Comparison of ENCODE assay signal across 9 cellular contexts in the genomic region with DNA sequence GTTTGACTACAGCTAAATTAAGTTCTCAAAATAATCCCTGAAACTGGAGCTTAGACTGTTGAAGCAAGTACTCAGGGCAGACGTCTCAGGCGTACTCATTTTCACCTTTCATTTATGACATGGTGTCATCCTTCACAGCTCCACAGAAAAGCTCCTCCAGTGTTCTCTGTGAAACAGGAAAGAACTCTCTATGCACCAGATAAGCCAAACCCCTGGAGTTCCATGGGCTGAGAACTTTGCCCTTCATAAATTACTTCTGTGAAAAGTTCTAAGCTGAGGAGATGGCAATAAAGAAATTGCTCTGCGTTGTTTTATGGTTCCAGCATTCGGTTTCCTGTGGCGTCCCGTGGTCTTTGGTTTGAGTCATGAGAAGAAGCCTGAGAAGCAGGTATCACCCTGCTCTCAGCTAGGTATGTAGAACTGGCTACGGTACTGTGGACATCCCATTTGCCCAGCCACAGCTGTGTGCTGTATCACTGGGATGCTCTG. TPM values are rescaled to one million over a fixed set of nuclear protein-coding genes. Genes with fewer than 3 reads are reported as not detected.
A peak's percentile ranks its signal among the peaks of the same experiment; 100 is the strongest.
DNase-seq lines count a peak whose midpoint lies in the region; ATAC-seq and TF ChIP-seq lines count a peak whose summit lies in the region.
"Had no signal": no experiment of that assay in that cellular context is flagged by ENCODE, and none has a peak within 500 bp of the region (broad histone marks: within the 10 kb centered on the region; RNA-seq: fewer than 3 reads in every experiment).

No MANE protein-coding gene starts in this region.

- peaks cover 22% of the 10 kb centered on the region for H3K4me1 ChIP-seq in CD4-positive, CD25-positive, alpha-beta regulatory T cell (ENCODE audit: control insufficient read depth, insufficient read depth, low read length, poor library complexity, severe bottlenecking)
- H3K4me1 ChIP-seq in esophagus squamous epithelium, result peaks cover 0 to 22% (median 9%) of the 10 kb centered on the region in 3 donors
- peaks cover 15% of the 10 kb centered on the region for H3K4me1 ChIP-seq in upper lobe of right lung

- H3K27me3 ChIP-seq in CD4-positive, CD25-positive, alpha-beta regulatory T cell (ENCODE audit: control insufficient read depth, insufficient read depth, low read length), result no peaks in the 10 kb centered on the region
- no peaks in the 10 kb centered on the region for H3K27me3 ChIP-seq in esophagus squamous epithelium
- no peaks in the 10 kb centered on the region for H3K27me3 ChIP-seq in upper lobe of right lung

- H3K9me3 ChIP-seq in CD4-positive, CD25-positive, alpha-beta regulatory T cell (ENCODE audit: control insufficient read depth in 2 of 2, low read length in 2 of 2), result no peaks in the 10 kb centered on the region
- H3K9me3 ChIP-seq in esophagus squamous epithelium, result no peaks in the 10 kb centered on the region
- H3K9me3 ChIP-seq in upper lobe of right lung, result no peaks in the 10 kb centered on the region

- TF ChIP-seq CTCF in NB4 (IDR thresholded peaks at IDR 0.05; ENCODE audit: low read depth, low read length), result no peak
- TF ChIP-seq CTCF in esophagus squamous epithelium (IDR thresholded peaks at IDR 0.05), result no peak
- no peak for TF ChIP-seq CTCF in upper lobe of right lung (IDR thresholded peaks at IDR 0.05)

- TF ChIP-seq POLR2A in NB4 (IDR thresholded peaks at IDR 0.05; ENCODE audit: extremely low read depth, insufficient read length), result no peak
- TF ChIP-seq POLR2A in esophagus squamous epithelium (IDR thresholded peaks at IDR 0.05), result no peak

- H3K9me3 Mint-ChIP-seq in CD4-positive, CD25-positive, alpha-beta regulatory T cell, result peaks cover 0 to 1% (median 0%) of the 10 kb centered on the region in 7 donors

- peaks cover 12 to 35% (median 22%) of the 10 kb centered on the region in 4 donors for H3K4me1 Mint-ChIP-seq in CD4-positive, CD25-positive, alpha-beta regulatory T cell

- peak overlapping the region; percentile 34 to 89 (median 84) for H3K4me3 Mint-ChIP-seq in CD4-positive, CD25-positive, alpha-beta regulatory T cell

- intact Hi-C loops in esophagus squamous epithelium (cut with DNase I) (no loop called here), upper lobe of right lung (cut with DNase I) (no loop called here), Right ventricle myocardium inferior (cut with DNase I) (no loop called here)

- H3K36me3 Mint-ChIP-seq in CD4-positive, CD25-positive, alpha-beta regulatory T cell, result no peaks in the 10 kb centered on the region

- ATAC-seq in CD4-positive, CD25-positive, alpha-beta regulatory T cell (ENCODE audit: low read depth in 2 of 2), result peak; percentile 75 to 79
- ATAC-seq in GM21619 (IDR thresholded peaks at IDR 0.05; ENCODE audit: unreplicated experiment) (peak; percentile 49), upper lobe of right lung (no peak), Right ventricle myocardium inferior (no peak)

- 72 to 81% methylated on average over 7 of the region's 7 CpGs for WGBS in esophagus squamous epithelium, 2 donors

- H3K27me3 Mint-ChIP-seq in CD4-positive, CD25-positive, alpha-beta regulatory T cell, result peaks cover 25% of the 10 kb centered on the region

- no peaks in the 10 kb centered on the region for H3K36me3 ChIP-seq in CD4-positive, CD25-positive, alpha-beta regulatory T cell (ENCODE audit: control insufficient read depth, insufficient read depth, low read length)
- H3K36me3 ChIP-seq in esophagus squamous epithelium (no peaks in the 10 kb centered on the region), upper lobe of right lung (no peaks in the 10 kb centered on the region)

- no peak overlapping the region for H3K27ac ChIP-seq in CD4-positive, CD25-positive, alpha-beta regulatory T cell (ENCODE audit: insufficient read depth, low read length, poor library complexity, severe bottlenecking)
- H3K27ac ChIP-seq in esophagus squamous epithelium, result peak overlapping the region; percentile 3 to 62 (median 52)
- peak overlapping the region; percentile 61 for H3K27ac ChIP-seq in upper lobe of right lung

- peak overlapping the region; percentile 88 for H3K4me3 ChIP-seq in CD4-positive, CD25-positive, alpha-beta regulatory T cell (ENCODE audit: low read depth, low read length)
- H3K4me3 ChIP-seq in NB4 (ENCODE audit: low read depth, low read length), result peak overlapping the region; percentile 49
- peak overlapping the region in 1 of 4 donors; percentile 49 for H3K4me3 ChIP-seq in esophagus squamous epithelium
- peak overlapping the region; percentile 48 for H3K4me3 ChIP-seq in upper lobe of right lung

- peak in 2 of 3 donors; percentile 11 to 65 for DNase-seq in CD4-positive, CD25-positive, alpha-beta regulatory T cell
- DNase-seq in NB4 (ENCODE audit: low read depth) (peak; percentile 41), esophagus squamous epithelium (lab: John Stamatoyannopoulos, UW) (no peak), upper lobe of right lung (no peak), Right ventricle myocardium inferior (ENCODE audit: missing footprints) (no peak), NCI-H345 (lab: John Stamatoyannopoulos, UW) (no peak), kidney tubule cell (ENCODE audit: low spot score) (no peak)

- H3K27ac Mint-ChIP-seq in CD4-positive, CD25-positive, alpha-beta regulatory T cell, result peak overlapping the region; percentile 89 to 93 (median 92)

RNA-seq across cellular contexts. Expression of a gene that starts 20.2 kb away (rescaled TPM):
- 45.2 TPM for total RNA-seq in CD4-positive, CD25-positive, alpha-beta regulatory T cell
- 1 to 10 TPM; 1.2 to 3.8 (median 2.1) TPM for polyA plus RNA-seq in CD4-positive, CD25-positive, alpha-beta regulatory T cell
- total RNA-seq in esophagus squamous epithelium (10 to 100 TPM; 41.7 to 79.6 (median 57.5) TPM), upper lobe of right lung (60.2 TPM), Right ventricle myocardium inferior (34.2 TPM)
- polyA plus RNA-seq: neural cell had no signal

Comparison
In these comparisons a context has a peak if more than half of its experiments do, and no peak if none do; other contexts are left out.
1. ATAC-seq: peak in CD4-positive, CD25-positive, alpha-beta regulatory T cell (2 of 2) and GM21619 (single experiment); none in upper lobe of right lung (single experiment) and Right ventricle myocardium inferior (single experiment).
2. DNase-seq: peak in CD4-positive, CD25-positive, alpha-beta regulatory T cell (2 of 3) and NB4 (single experiment); none in esophagus squamous epithelium (single experiment), upper lobe of right lung (single experiment), Right ventricle myocardium inferior (single experiment), NCI-H345 (single experiment) and kidney tubule cell (single experiment).